In the genomic region with DNA sequence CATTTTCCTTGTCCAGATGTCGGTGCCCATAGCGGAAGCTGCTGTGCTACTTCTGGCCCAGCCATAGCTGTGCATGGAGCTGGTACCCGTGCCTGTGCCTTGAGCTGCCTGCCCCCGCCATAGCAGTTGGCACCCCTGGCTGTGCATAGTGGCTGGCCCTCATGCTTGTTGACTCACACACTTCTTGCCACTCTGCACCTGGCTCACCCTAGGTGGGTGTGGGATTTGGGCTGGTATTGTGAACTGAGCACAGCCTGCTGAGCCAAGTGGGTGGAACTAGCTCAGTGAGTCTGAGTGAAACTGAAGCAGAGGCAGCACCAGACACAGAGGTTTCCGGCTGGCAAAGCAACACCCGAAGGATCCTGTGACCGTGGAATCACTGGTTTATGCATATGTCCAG, we compare ENCODE assay signal across 14 cellular contexts.
"Had no signal": no experiment of that assay in that cellular context is flagged by ENCODE, and none has a peak within 500 bp of the region (broad histone marks: within the 10 kb centered on the region; RNA-seq: fewer than 3 reads in every experiment).

No MANE protein-coding gene starts in this region.

- H3K4me3 ChIP-seq: colonic mucosa, right atrium auricular region, tibial artery, uterus had no signal

- H3K9me3 ChIP-seq: colonic mucosa, right atrium auricular region, tibial artery, uterus had no signal

- H3K36me3 ChIP-seq: colonic mucosa, right atrium auricular region, tibial artery, uterus had no signal

- H3K27me3 ChIP-seq: colonic mucosa, right atrium auricular region, tibial artery, uterus had no signal

- H3K4me1 ChIP-seq: colonic mucosa, right atrium auricular region, tibial artery, uterus had no signal

- DNase-seq: activated CD4-positive, alpha-beta T cell treated with anti-CD3 and anti-CD28 coated beads, Interleukin-2, amount 50 U/mL, for 1 hour; activated CD8-positive, alpha-beta memory T cell treated with anti-CD3 and anti-CD28 coated beads for 24 hours; activated gamma-delta T cell treated with Interleukin-2 at 50 U/mL for 16 hours; activated naive CD8-positive, alpha-beta T cell treated with anti-CD3 and anti-CD28 coated beads for 36 hours; amygdala; central memory CD4-positive, alpha-beta T cell; colonic mucosa; foreskin fibroblast; immature natural killer cell; stimulated activated CD4-positive, alpha-beta T cell treated with anti-CD3 and anti-CD28 coated beads, Interleukin-2, amount 100 ng/mL, for 48 hours; stimulated activated naive B cell treated with anti-CD40 and anti-IgM and Interleukin-4, amounts not matched to agents 10 μg/mL and 1 μg/mL and 100 μg/mL, for 72 hours; tibial artery; uterus had no signal

- ATAC-seq: stimulated activated naive B cell treated with anti-CD40 and anti-IgM and Interleukin-4, amounts not matched to agents 10 μg/mL and 1 μg/mL and 100 μg/mL, for 72 hours had no signal

- H3K27ac ChIP-seq: colonic mucosa, right atrium auricular region, tibial artery, uterus had no signal
